Comparison of ENCODE assay signal across 16 cellular contexts in genomic region chr6:143078468-143079324, GRCh38. TPM values are rescaled to one million over a fixed set of nuclear protein-coding genes. Genes with fewer than 3 reads are reported as not detected.
DNase-seq lines count a peak whose midpoint lies in the region; ATAC-seq and TF ChIP-seq lines count a peak whose summit lies in the region.
"Had no signal": no experiment of that assay in that cellular context is flagged by ENCODE, and none has a peak within 500 bp of the region (broad histone marks: within the 10 kb centered on the region; RNA-seq: fewer than 3 reads in every experiment).

No MANE protein-coding gene starts in this region.

- no peaks in the 10 kb centered on the region for H3K36me3 ChIP-seq in endodermal cell (ENCODE audit: control insufficient read depth, insufficient read depth, low read length)

- H3K27me3 ChIP-seq in endodermal cell (ENCODE audit: control insufficient read depth, insufficient read depth, low read length, poor library complexity, severe bottlenecking) = no peaks in the 10 kb centered on the region

- peaks cover 17% of the 10 kb centered on the region for H3K9me3 Mint-ChIP-seq in endodermal cell
- peaks cover 25% of the 10 kb centered on the region for H3K9me3 Mint-ChIP-seq in nephron progenitor cell

- no peak overlapping the region for H3K4me3 ChIP-seq in endodermal cell (ENCODE audit: low read length)

- no peak overlapping the region for H3K9ac ChIP-seq in endodermal cell (ENCODE audit: extremely low read depth, low read length, poor library complexity, severe bottlenecking)
- H3K9ac ChIP-seq: KMS-11 had no signal

- no peak for ATAC-seq in HG03521 (IDR thresholded peaks at IDR 0.05; ENCODE audit: unreplicated experiment)
- no peak for ATAC-seq in GM19351 (IDR thresholded peaks at IDR 0.05; ENCODE audit: unreplicated experiment)

- TF ChIP-seq CTCF in endodermal cell (conservative IDR thresholded peaks at IDR 0.05) (no peak), nephron progenitor cell (IDR thresholded peaks at IDR 0.05) (no peak)

- H3K27ac Mint-ChIP-seq in endodermal cell (peak overlapping the region; percentile 19), nephron progenitor cell (peak overlapping the region; percentile 32)

- H3K27me3 Mint-ChIP-seq in endodermal cell (ENCODE audit: insufficient read depth) (no peaks in the 10 kb centered on the region), nephron progenitor cell (ENCODE audit: low read depth, poor library complexity) (no peaks in the 10 kb centered on the region)

- DNase-seq in DMS53 treated with DMSO at 0.1 percent for 48 hours (lab: John Stamatoyannopoulos, UW; ENCODE audit: unreplicated experiment) = peak; percentile 10
- peak; percentile 3 for DNase-seq in NCI-H774 (lab: John Stamatoyannopoulos, UW)
- no peak for DNase-seq in endodermal cell
- DNase-seq in nephron progenitor cell = no peak
- DNase-seq in NCI-H82 (lab: John Stamatoyannopoulos, UW) = no peak
- DNase-seq: C1 segment of cervical spinal cord, GF-D8, GOT3, NCI-H1048, NCI-H146, NCI-H2081, NCI-H526, Right ventricle myocardium superior had no signal

- H3K4me1 ChIP-seq in endodermal cell (ENCODE audit: control insufficient read depth, insufficient read depth, low read length) = no peaks in the 10 kb centered on the region

- H3K9me3 ChIP-seq in endodermal cell (ENCODE audit: control insufficient read depth, low read length) = peaks cover 12% of the 10 kb centered on the region

- H3K36me3 Mint-ChIP-seq in endodermal cell (ENCODE audit: low read depth) (peaks cover 13% of the 10 kb centered on the region), nephron progenitor cell (ENCODE audit: low read depth) (peaks cover 42% of the 10 kb centered on the region)

- H3K4me3 Mint-ChIP-seq in endodermal cell (no peak overlapping the region), nephron progenitor cell (no peak overlapping the region)

- H3K4me1 Mint-ChIP-seq in endodermal cell (peaks cover 11% of the 10 kb centered on the region), nephron progenitor cell (no peaks in the 10 kb centered on the region)

- H3K27ac ChIP-seq in endodermal cell (ENCODE audit: low read depth, low read length) = no peak overlapping the region
- H3K27ac ChIP-seq: KMS-11 had no signal

- WGBS in endodermal cell (ENCODE audit: insufficient coverage in 1 of 2, insufficient read length in 1 of 2), 2 experiments = 81 to 100% methylated on average over 1 to 5 of the region's 6 CpGs

RNA-seq across cellular contexts. Expression of gene AIG1, which starts 18.0 kb away (rescaled TPM):
- 10 to 100 TPM; 23.0 to 25.2 TPM for total RNA-seq in endodermal cell
- 26.2 TPM for polyA plus RNA-seq in endodermal cell (2013, experiment 1 of 2)
- polyA plus RNA-seq in endodermal cell (2013, experiment 2 of 2) = 25.1 TPM

Comparison
In these comparisons a context has a peak if more than half of its experiments do, and no peak if none do; other contexts are left out.
1. DNase-seq: peak in DMS53 treated with DMSO at 0.1 percent for 48 hours (single experiment) and NCI-H774 (single experiment); none in endodermal cell (single experiment), nephron progenitor cell (single experiment) and NCI-H82 (single experiment).